In genomic region chr7:76234931-76235441, GRCh38 we compare ENCODE assay signal across 8 cellular contexts. TPM values are rescaled to one million over a fixed set of nuclear protein-coding genes. Genes with fewer than 3 reads are reported as not detected.
A peak's percentile ranks its signal among the peaks of the same experiment; 100 is the strongest.
DNase-seq lines count a peak whose midpoint lies in the region; ATAC-seq and TF ChIP-seq lines count a peak whose summit lies in the region.

No MANE protein-coding gene starts in this region.

- no peak overlapping the region for H3K27ac Mint-ChIP-seq in CD8-positive, alpha-beta T cell

- peaks cover 2% of the 10 kb centered on the region for H3K4me1 Mint-ChIP-seq in CD8-positive, alpha-beta T cell (ENCODE audit: low read depth)

- peaks cover 10% of the 10 kb centered on the region for H3K27me3 ChIP-seq in CD8-positive, alpha-beta T cell (ENCODE audit: insufficient read depth, low read length)
- H3K27me3 ChIP-seq in ovary: no peaks in the 10 kb centered on the region
- H3K27me3 ChIP-seq in testis: no peaks in the 10 kb centered on the region

- H3K27ac ChIP-seq in CD8-positive, alpha-beta T cell (ENCODE audit: low read depth, low read length): no peak overlapping the region
- H3K27ac ChIP-seq in ovary (no peak overlapping the region), testis (no peak overlapping the region)

- H3K27me3 Mint-ChIP-seq in CD8-positive, alpha-beta T cell (ENCODE audit: low read depth): peaks cover 57% of the 10 kb centered on the region

- peak overlapping the region; percentile 54 for H3K4me3 Mint-ChIP-seq in CD8-positive, alpha-beta T cell

- TF ChIP-seq POLR2A in ovary (IDR thresholded peaks at IDR 0.05) (no peak), testis (IDR thresholded peaks at IDR 0.05) (no peak)

- H3K9me3 ChIP-seq in CD8-positive, alpha-beta T cell (ENCODE audit: low read length): no peaks in the 10 kb centered on the region
- H3K9me3 ChIP-seq in ovary (no peaks in the 10 kb centered on the region), testis (no peaks in the 10 kb centered on the region)

- no peaks in the 10 kb centered on the region for H3K36me3 Mint-ChIP-seq in CD8-positive, alpha-beta T cell

- H3K36me3 ChIP-seq in CD8-positive, alpha-beta T cell (ENCODE audit: insufficient read depth, low read length): no peaks in the 10 kb centered on the region
- H3K36me3 ChIP-seq in ovary: no peaks in the 10 kb centered on the region
- no peaks in the 10 kb centered on the region for H3K36me3 ChIP-seq in testis (ENCODE audit: low read depth, missing control alignments)

- peaks cover 5% of the 10 kb centered on the region for H3K4me1 ChIP-seq in CD8-positive, alpha-beta T cell (ENCODE audit: insufficient read depth, low read length)
- H3K4me1 ChIP-seq in ovary (ENCODE audit: insufficient read depth) (no peaks in the 10 kb centered on the region), testis (no peaks in the 10 kb centered on the region)

- CTCF ChIA-PET in CD8-positive, alpha-beta T cell (lab: Charles Lee): interaction anchor here (1.4 kb wide), 1 partner anchor 57 kb away, joined by 4 read pairs; no protein-coding TSS in a partner anchor

- H3K4me3 ChIP-seq in CD8-positive, alpha-beta T cell (ENCODE audit: low read depth, low read length): peak overlapping the region; percentile 23
- H3K4me3 ChIP-seq in ovary (no peak overlapping the region), testis (peak overlapping the region; percentile 1 to 52)

- intact Hi-C loops in CD8-positive, alpha-beta T cell (cut with DNase I, micrococcal nuclease): no loop called here
- intact Hi-C loops in ovary (cut with DNase I): no loop called here
- intact Hi-C loops in testis (cut with DNase I; ENCODE audit: low total_unique reads): no loop called here

- DNase-seq in CD8-positive, alpha-beta T cell: peak; percentile 39 to 68 (median 57)
- DNase-seq in RPMI8226 (peak; percentile 84), foreskin melanocyte (peak; percentile 61), ovary (peak in 4 of 5 donors; percentile 29 to 69 (median 48)), testis (peak; percentile 83)
- peak; percentile 33 for DNase-seq in activated gamma-delta T cell treated with anti-CD3 and anti-CD28 coated beads, Interleukin-2, amount 50 U/mL, for 16 hours (ENCODE audit: low read depth)

- H3K9me3 Mint-ChIP-seq in CD8-positive, alpha-beta T cell: no peaks in the 10 kb centered on the region

- no peak for TF ChIP-seq CTCF in CD8-positive, alpha-beta T cell (IDR thresholded peaks at IDR 0.05)
- no peak for TF ChIP-seq CTCF in ovary (IDR thresholded peaks at IDR 0.05)
- TF ChIP-seq CTCF in testis (IDR thresholded peaks at IDR 0.05): no peak

- peak; percentile 92 for ATAC-seq in CD8-positive, alpha-beta T cell
- peak; percentile 44 for ATAC-seq in HG02678 (IDR thresholded peaks at IDR 0.05; ENCODE audit: unreplicated experiment)
- ATAC-seq in HG02938 (IDR thresholded peaks at IDR 0.05; ENCODE audit: unreplicated experiment): no peak

- POLR2A ChIA-PET in CD8-positive, alpha-beta T cell (lab: Charles Lee): no interaction called here

- 2 to 3% (median 3%) methylated on average over 46 to 48 of the region's 48 CpGs for WGBS in ovary, 3 donors
- 0 to 4% methylated on average over 6 to 31 of the region's 48 CpGs for WGBS in testis, 2 donors

- TF ChIP-seq EP300 in ovary (IDR thresholded peaks at IDR 0.05): no peak

RNA-seq across cellular contexts. Expression of gene SRRM3, which starts 33.3 kb away (rescaled TPM):
- not detected for total RNA-seq in CD8-positive, alpha-beta T cell
- total RNA-seq in ovary: 10 to 100 TPM in 2 of 7 donors, 1 to 10 TPM in 5; 4.4 to 13.4 (median 6.6) TPM
- 1 to 10 TPM; 2.0 to 3.0 TPM for polyA plus RNA-seq in ovary
- 1 to 10 TPM; 7.8 to 8.4 TPM for total RNA-seq in testis
- 8.3 TPM for polyA plus RNA-seq in testis (ENCODE audit: insufficient read depth, low read depth, low replicate concordance)

Comparison
In these comparisons a context has a peak if more than half of its experiments do, and no peak if none do; other contexts are left out.
1. DNase-seq: peak in every context shown above with its lines; median percentile 84 in RPMI8226; 83 in testis; 61 in foreskin melanocyte; 57 in CD8-positive, alpha-beta T cell; 48 in ovary; 33 in activated gamma-delta T cell treated with anti-CD3 and anti-CD28 coated beads, Interleukin-2, amount 50 U/mL, for 16 hours.
2. RNA of gene SRRM3, which starts 33.3 kb away (total RNA-seq): 7.8 to 8.4 TPM in testis and 4.4 to 13.4 TPM in ovary; not detected in CD8-positive, alpha-beta T cell; every median in the first group is over 4 times any median in the second.